ENCODE assay signal across 1 cellular context in the genomic region with DNA sequence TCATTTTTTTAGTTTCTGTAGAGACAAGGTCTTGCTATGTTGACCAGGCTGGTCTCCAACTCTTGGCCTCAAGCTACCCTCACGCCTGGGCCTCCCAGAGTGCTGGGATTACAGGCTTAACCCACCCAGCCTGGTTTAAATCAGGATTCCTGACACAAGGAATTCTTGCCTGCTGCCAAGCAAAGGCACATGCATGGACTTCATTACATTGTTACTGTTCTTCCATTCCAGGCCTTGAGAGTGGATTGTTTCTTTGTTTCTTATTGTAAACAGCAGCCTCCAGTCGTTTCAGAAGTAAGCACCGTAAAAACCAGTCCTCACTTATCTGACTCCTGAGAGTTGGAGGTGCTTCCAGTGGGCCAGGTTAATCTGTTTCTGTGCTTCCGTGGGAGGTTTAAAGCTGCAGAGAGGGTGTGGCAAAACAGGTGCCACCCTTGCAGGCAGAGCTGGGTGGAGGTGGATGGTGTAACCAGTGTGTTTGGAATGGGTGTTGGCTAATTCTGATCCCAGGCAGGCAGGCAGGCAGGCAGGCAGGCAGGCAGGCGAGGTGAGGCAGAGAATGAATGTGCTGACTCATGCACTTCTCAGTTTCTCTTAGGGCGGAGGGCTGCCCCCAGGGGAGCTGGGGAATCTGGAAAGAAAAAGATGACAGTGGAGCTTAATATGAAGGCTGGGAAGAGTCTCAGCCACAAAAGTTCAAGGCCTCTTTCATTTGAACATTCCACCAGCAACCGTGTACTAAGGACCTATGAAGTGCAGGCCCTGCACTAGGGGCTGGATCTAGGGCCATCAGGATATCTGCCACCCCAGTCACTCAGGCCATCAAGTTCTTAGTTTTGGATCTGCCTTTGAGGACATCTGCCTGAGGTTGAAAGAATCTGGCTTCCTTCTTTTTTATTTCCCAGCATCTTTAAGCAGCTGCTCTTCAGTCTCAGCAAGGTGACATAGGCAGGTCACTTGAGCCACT.
TF ChIP-seq lines count a peak whose summit lies in the region.

No MANE protein-coding gene starts in this region.

TF ChIP-seq in K562, 482 proteins besides CTCF, POLR2A, EP300 and RAD21 (continued from another document and continues in another):
- TF ChIP-seq, protein P1, sequence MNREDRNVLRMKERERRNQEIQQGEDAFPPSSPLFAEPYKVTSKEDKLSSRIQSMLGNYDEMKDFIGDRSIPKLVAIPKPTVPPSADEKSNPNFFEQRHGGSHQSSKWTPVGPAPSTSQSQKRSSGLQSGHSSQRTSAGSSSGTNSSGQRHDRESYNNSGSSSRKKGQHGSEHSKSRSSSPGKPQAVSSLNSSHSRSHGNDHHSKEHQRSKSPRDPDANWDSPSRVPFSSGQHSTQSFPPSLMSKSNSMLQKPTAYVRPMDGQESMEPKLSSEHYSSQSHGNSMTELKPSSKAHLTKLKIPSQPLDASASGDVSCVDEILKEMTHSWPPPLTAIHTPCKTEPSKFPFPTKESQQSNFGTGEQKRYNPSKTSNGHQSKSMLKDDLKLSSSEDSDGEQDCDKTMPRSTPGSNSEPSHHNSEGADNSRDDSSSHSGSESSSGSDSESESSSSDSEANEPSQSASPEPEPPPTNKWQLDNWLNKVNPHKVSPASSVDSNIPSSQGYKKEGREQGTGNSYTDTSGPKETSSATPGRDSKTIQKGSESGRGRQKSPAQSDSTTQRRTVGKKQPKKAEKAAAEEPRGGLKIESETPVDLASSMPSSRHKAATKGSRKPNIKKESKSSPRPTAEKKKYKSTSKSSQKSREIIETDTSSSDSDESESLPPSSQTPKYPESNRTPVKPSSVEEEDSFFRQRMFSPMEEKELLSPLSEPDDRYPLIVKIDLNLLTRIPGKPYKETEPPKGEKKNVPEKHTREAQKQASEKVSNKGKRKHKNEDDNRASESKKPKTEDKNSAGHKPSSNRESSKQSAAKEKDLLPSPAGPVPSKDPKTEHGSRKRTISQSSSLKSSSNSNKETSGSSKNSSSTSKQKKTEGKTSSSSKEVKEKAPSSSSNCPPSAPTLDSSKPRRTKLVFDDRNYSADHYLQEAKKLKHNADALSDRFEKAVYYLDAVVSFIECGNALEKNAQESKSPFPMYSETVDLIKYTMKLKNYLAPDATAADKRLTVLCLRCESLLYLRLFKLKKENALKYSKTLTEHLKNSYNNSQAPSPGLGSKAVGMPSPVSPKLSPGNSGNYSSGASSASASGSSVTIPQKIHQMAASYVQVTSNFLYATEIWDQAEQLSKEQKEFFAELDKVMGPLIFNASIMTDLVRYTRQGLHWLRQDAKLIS (CRISPR knock-in tag; IDR thresholded peaks at IDR 0.05), result no peak
- TF ChIP-seq ZFP30 (CRISPR knock-in tag; IDR thresholded peaks at IDR 0.05; ENCODE audit: borderline replicate concordance) (no peak), KLF10 (CRISPR knock-in tag; IDR thresholded peaks at IDR 0.05) (no peak), U2AF2 (optimal IDR thresholded peaks at IDR 0.05; ENCODE audit: low read depth, low read length) (no peak), RHOXF2B (CRISPR knock-in tag; conservative IDR thresholded peaks at IDR 0.05) (no peak), JUN (IDR thresholded peaks at IDR 0.05; ENCODE audit: borderline replicate concordance, low read depth, low read length) (peak; percentile 44; the same call in 1 of the 2 replicates), JUN (CRISPR knock-in tag; IDR thresholded peaks at IDR 0.05; ENCODE audit: borderline replicate concordance) (no peak), ZNF696 (CRISPR knock-in tag; conservative IDR thresholded peaks at IDR 0.05) (no peak), KAT8 (IDR thresholded peaks at IDR 0.05; ENCODE audit: low read depth) (no peak), LARP7 (IDR thresholded peaks at IDR 0.05) (no peak; the same call in 1 of the 2 replicates), NR2C2 (CRISPR knock-in tag; IDR thresholded peaks at IDR 0.05) (no peak), NR2C2 (tag; IDR thresholded peaks at IDR 0.05) (no peak), ZNF274 (IDR thresholded peaks at IDR 0.05; ENCODE audit: borderline replicate concordance, low read depth, low read length) (no peak), LCOR (CRISPR knock-in tag; IDR thresholded peaks at IDR 0.05) (no peak), ZBTB7A (IDR thresholded peaks at IDR 0.05; ENCODE audit: borderline replicate concordance, control insufficient read depth, low read depth, low read length) (no peak), CTBP1 (IDR thresholded peaks at IDR 0.05; ENCODE audit: borderline replicate concordance) (peak; percentile 68; the same call in 1 of the 2 replicates), HMG20A (CRISPR knock-in tag; conservative IDR thresholded peaks at IDR 0.05) (no peak), NFE2L1 (tag; IDR thresholded peaks at IDR 0.05; ENCODE audit: borderline replicate concordance, low read depth) (peak; percentile 92), ZNF408 (CRISPR knock-in tag; IDR thresholded peaks at IDR 0.05; ENCODE audit: low read depth) (no peak), ZC3H8 (IDR thresholded peaks at IDR 0.05) (no peak), CHCHD3 (CRISPR knock-in tag; IDR thresholded peaks at IDR 0.05) (no peak), HIVEP1 (CRISPR knock-in tag; IDR thresholded peaks at IDR 0.05) (0 out of 2 replicates have a peak, but pooled peaks have one; percentile 10), ZNF23 (CRISPR knock-in tag; IDR thresholded peaks at IDR 0.05) (no peak), GABPB1 (CRISPR knock-in tag; IDR thresholded peaks at IDR 0.05) (no peak), ZNF444 (CRISPR knock-in tag; IDR thresholded peaks at IDR 0.05) (no peak), ZNF766 (CRISPR knock-in tag; conservative IDR thresholded peaks at IDR 0.05) (no peak), TAF9B (IDR thresholded peaks at IDR 0.05; ENCODE audit: partially characterized antibody) (peak; percentile 85), ZFX (CRISPR knock-in tag; IDR thresholded peaks at IDR 0.05) (peak; percentile 40; the same call in 1 of the 2 replicates), ZNF699 (CRISPR knock-in tag; IDR thresholded peaks at IDR 0.05; ENCODE audit: insufficient replicate concordance) (no peak), MYBL2 (IDR thresholded peaks at IDR 0.05; ENCODE audit: low read depth) (no peak), MYBL2 (CRISPR knock-in tag; IDR thresholded peaks at IDR 0.05; ENCODE audit: borderline replicate concordance) (no peak), POLR3G (IDR thresholded peaks at IDR 0.05; ENCODE audit: extremely low read depth, insufficient read length, insufficient replicate concordance) (no peak), ZNF311 (CRISPR knock-in tag; IDR thresholded peaks at IDR 0.05) (no peak), POLR3A (IDR thresholded peaks at IDR 0.05; ENCODE audit: borderline replicate concordance, extremely low read depth, insufficient read depth, insufficient read length) (no peak)
- TF ChIP-seq, protein P2, sequence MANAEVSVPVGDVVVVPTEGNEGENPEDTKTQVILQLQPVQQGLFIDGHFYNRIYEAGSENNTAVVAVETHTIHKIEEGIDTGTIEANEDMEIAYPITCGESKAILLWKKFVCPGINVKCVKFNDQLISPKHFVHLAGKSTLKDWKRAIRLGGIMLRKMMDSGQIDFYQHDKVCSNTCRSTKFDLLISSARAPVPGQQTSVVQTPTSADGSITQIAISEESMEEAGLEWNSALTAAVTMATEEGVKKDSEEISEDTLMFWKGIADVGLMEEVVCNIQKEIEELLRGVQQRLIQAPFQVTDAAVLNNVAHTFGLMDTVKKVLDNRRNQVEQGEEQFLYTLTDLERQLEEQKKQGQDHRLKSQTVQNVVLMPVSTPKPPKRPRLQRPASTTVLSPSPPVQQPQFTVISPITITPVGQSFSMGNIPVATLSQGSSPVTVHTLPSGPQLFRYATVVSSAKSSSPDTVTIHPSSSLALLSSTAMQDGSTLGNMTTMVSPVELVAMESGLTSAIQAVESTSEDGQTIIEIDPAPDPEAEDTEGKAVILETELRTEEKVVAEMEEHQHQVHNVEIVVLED (CRISPR knock-in tag; IDR thresholded peaks at IDR 0.05), result no peak
- TF ChIP-seq, protein P3, sequence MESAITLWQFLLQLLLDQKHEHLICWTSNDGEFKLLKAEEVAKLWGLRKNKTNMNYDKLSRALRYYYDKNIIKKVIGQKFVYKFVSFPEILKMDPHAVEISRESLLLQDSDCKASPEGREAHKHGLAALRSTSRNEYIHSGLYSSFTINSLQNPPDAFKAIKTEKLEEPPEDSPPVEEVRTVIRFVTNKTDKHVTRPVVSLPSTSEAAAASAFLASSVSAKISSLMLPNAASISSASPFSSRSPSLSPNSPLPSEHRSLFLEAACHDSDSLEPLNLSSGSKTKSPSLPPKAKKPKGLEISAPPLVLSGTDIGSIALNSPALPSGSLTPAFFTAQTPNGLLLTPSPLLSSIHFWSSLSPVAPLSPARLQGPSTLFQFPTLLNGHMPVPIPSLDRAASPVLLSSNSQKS (CRISPR knock-in tag; IDR thresholded peaks at IDR 0.05), result no peak
- TF ChIP-seq, protein P4, sequence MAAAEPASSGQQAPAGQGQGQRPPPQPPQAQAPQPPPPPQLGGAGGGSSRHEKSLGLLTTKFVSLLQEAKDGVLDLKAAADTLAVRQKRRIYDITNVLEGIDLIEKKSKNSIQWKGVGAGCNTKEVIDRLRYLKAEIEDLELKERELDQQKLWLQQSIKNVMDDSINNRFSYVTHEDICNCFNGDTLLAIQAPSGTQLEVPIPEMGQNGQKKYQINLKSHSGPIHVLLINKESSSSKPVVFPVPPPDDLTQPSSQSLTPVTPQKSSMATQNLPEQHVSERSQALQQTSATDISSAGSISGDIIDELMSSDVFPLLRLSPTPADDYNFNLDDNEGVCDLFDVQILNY (CRISPR knock-in tag; IDR thresholded peaks at IDR 0.05), result no peak
- TF ChIP-seq, protein P5, sequence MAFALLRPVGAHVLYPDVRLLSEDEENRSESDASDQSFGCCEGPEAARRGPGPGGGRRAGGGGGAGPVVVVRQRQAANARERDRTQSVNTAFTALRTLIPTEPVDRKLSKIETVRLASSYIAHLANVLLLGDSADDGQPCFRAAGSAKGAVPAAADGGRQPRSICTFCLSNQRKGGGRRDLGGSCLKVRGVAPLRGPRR (CRISPR knock-in tag; IDR thresholded peaks at IDR 0.05), result no peak
- TF ChIP-seq, protein P6, sequence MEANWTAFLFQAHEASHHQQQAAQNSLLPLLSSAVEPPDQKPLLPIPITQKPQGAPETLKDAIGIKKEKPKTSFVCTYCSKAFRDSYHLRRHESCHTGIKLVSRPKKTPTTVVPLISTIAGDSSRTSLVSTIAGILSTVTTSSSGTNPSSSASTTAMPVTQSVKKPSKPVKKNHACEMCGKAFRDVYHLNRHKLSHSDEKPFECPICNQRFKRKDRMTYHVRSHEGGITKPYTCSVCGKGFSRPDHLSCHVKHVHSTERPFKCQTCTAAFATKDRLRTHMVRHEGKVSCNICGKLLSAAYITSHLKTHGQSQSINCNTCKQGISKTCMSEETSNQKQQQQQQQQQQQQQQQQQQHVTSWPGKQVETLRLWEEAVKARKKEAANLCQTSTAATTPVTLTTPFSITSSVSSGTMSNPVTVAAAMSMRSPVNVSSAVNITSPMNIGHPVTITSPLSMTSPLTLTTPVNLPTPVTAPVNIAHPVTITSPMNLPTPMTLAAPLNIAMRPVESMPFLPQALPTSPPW (CRISPR knock-in tag; IDR thresholded peaks at IDR 0.05), result no peak
- TF ChIP-seq, protein P7, sequence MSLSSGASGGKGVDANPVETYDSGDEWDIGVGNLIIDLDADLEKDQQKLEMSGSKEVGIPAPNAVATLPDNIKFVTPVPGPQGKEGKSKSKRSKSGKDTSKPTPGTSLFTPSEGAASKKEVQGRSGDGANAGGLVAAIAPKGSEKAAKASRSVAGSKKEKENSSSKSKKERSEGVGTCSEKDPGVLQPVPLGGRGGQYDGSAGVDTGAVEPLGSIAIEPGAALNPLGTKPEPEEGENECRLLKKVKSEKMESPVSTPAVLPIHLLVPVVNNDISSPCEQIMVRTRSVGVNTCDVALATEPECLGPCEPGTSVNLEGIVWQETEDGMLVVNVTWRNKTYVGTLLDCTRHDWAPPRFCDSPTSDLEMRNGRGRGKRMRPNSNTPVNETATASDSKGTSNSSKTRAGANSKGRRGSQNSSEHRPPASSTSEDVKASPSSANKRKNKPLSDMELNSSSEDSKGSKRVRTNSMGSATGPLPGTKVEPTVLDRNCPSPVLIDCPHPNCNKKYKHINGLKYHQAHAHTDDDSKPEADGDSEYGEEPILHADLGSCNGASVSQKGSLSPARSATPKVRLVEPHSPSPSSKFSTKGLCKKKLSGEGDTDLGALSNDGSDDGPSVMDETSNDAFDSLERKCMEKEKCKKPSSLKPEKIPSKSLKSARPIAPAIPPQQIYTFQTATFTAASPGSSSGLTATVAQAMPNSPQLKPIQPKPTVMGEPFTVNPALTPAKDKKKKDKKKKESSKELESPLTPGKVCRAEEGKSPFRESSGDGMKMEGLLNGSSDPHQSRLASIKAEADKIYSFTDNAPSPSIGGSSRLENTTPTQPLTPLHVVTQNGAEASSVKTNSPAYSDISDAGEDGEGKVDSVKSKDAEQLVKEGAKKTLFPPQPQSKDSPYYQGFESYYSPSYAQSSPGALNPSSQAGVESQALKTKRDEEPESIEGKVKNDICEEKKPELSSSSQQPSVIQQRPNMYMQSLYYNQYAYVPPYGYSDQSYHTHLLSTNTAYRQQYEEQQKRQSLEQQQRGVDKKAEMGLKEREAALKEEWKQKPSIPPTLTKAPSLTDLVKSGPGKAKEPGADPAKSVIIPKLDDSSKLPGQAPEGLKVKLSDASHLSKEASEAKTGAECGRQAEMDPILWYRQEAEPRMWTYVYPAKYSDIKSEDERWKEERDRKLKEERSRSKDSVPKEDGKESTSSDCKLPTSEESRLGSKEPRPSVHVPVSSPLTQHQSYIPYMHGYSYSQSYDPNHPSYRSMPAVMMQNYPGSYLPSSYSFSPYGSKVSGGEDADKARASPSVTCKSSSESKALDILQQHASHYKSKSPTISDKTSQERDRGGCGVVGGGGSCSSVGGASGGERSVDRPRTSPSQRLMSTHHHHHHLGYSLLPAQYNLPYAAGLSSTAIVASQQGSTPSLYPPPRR (CRISPR knock-in tag; IDR thresholded peaks at IDR 0.05; ENCODE audit: borderline replicate concordance), result no peak
- TF ChIP-seq, protein P8, sequence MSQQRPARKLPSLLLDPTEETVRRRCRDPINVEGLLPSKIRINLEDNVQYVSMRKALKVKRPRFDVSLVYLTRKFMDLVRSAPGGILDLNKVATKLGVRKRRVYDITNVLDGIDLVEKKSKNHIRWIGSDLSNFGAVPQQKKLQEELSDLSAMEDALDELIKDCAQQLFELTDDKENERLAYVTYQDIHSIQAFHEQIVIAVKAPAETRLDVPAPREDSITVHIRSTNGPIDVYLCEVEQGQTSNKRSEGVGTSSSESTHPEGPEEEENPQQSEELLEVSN (IDR thresholded peaks at IDR 0.05; ENCODE audit: borderline replicate concordance in 1 of 2, extremely low read depth in 1 of 2, insufficient read depth in 1 of 2, insufficient read length in 1 of 2, low read depth in 1 of 2, low read length in 1 of 2, poor library complexity in 1 of 2, severe bottlenecking in 1 of 2), result no peak
